Comparison of ENCODE assay signal across 11 cellular contexts in the genomic region with DNA sequence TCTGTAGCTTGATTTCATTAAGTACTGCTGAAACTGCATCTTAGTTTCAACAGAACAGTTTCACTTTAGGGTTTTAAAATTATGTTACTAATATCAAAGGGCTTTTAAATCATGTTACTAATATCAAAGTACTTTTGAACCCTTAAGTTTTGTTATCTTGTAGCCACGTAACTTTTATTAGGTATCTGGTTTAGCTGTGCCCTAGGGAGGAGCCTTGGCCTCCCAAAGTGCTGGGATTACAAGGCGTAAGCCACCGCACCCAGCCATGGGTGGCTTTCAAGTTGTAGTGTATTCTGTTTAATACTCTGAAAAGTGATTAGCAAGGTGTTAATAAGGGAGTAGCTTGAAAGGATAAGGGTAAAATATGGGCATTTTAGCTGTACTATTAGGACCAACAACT. TPM values are rescaled to one million over a fixed set of nuclear protein-coding genes. Genes with fewer than 3 reads are reported as not detected.
A peak's percentile ranks its signal among the peaks of the same experiment; 100 is the strongest.
DNase-seq lines count a peak whose midpoint lies in the region; ATAC-seq, FAIRE-seq and TF ChIP-seq lines count a peak whose summit lies in the region.
"Had no signal": no experiment of that assay in that cellular context is flagged by ENCODE, and none has a peak within 500 bp of the region (broad histone marks: within the 10 kb centered on the region; RNA-seq: fewer than 3 reads in every experiment).

No MANE protein-coding gene starts in this region.

- peaks cover 26% of the 10 kb centered on the region for H3K79me2 ChIP-seq in SU-DHL-6 (ENCODE audit: insufficient read depth, low read length)

- H3K27ac ChIP-seq in SU-DHL-6 (ENCODE audit: low read depth, low read length) (no peak overlapping the region), esophagus squamous epithelium (peak overlapping the region; percentile 1 to 99 (median 65))

- no peaks in the 10 kb centered on the region for H3K27me3 ChIP-seq in SU-DHL-6 (ENCODE audit: low read length)
- no peaks in the 10 kb centered on the region for H3K27me3 ChIP-seq in esophagus squamous epithelium

- ATAC-seq in HG03196 (IDR thresholded peaks at IDR 0.05; ENCODE audit: unreplicated experiment): no peak
- ATAC-seq: left cardiac atrium had no signal

- peak overlapping the region; percentile 100 for H3K4me3 Mint-ChIP-seq in progenitor cell of endocrine pancreas (ENCODE audit: low read depth)

- DNase-seq in esophagus squamous epithelium (lab: John Stamatoyannopoulos, UW) (no peak), progenitor cell of endocrine pancreas (ENCODE audit: low spot score, unreplicated experiment) (no peak), frontal cortex (ENCODE audit: low spot score in 2 of 2) (no peak), NCI-H1092 treated with DMSO at 0.1 percent for 48 hours (lab: John Stamatoyannopoulos, UW) (no peak), mesenteric fat pad (ENCODE audit: low spot score) (no peak)
- DNase-seq: left cardiac atrium, NCI-H524 had no signal

- no peaks in the 10 kb centered on the region for H3K9me3 Mint-ChIP-seq in progenitor cell of endocrine pancreas (ENCODE audit: low read depth)

- no peak overlapping the region for H3K27ac Mint-ChIP-seq in progenitor cell of endocrine pancreas

- no peaks in the 10 kb centered on the region; the same call in 1 of the 2 replicates for H4K20me1 ChIP-seq in SU-DHL-6 (ENCODE audit: low read depth, low read length)

- H3K4me1 ChIP-seq in esophagus squamous epithelium: peaks cover 10 to 44% (median 19%) of the 10 kb centered on the region in 3 donors

- no peak overlapping the region for H2AFZ ChIP-seq in SU-DHL-6 (ENCODE audit: low read depth, low read length, severe bottlenecking)

- peaks cover 18% of the 10 kb centered on the region for H3K36me3 Mint-ChIP-seq in progenitor cell of endocrine pancreas (ENCODE audit: insufficient read depth)

- intact Hi-C loops in esophagus squamous epithelium (cut with DNase I): no loop called here

- H3K9me3 ChIP-seq in SU-DHL-6 (ENCODE audit: insufficient read depth, low read length): no peaks in the 10 kb centered on the region
- H3K9me3 ChIP-seq in esophagus squamous epithelium: no peaks in the 10 kb centered on the region

- H3K4me2 ChIP-seq in SU-DHL-6 (ENCODE audit: low read depth, low read length, poor library complexity, severe bottlenecking): peak overlapping the region; percentile 88

- H3K27me3 Mint-ChIP-seq in progenitor cell of endocrine pancreas: no peaks in the 10 kb centered on the region

- H3K4me3 ChIP-seq in GM08714 (ENCODE audit: low read length): peak overlapping the region; percentile 37; the same call in 1 of the 2 replicates
- H3K4me3 ChIP-seq in SU-DHL-6 (ENCODE audit: insufficient read depth, low read length, poor library complexity, severe bottlenecking): peak overlapping the region; percentile 99
- H3K4me3 ChIP-seq in esophagus squamous epithelium: peak overlapping the region in 3 of 4 donors; percentile 66 to 97 (median 79)

- WGBS in esophagus squamous epithelium, 2 donors: 47 to 48% methylated on average over 3 of the region's 3 CpGs

- FAIRE-seq in frontal cortex (lab: Jason Lieb, UNC): no peak
- FAIRE-seq: GM18507 had no signal

- H3F3A ChIP-seq in SU-DHL-6 (ENCODE audit: insufficient read depth): 0 out of 2 replicates have a peak, but pooled peaks cover 7% of the 10 kb centered on the region

- TF ChIP-seq CTCF in SU-DHL-6 (IDR thresholded peaks at IDR 0.05; ENCODE audit: insufficient read depth, low read length, poor library complexity, severe bottlenecking) (no peak), esophagus squamous epithelium (IDR thresholded peaks at IDR 0.05) (no peak), progenitor cell of endocrine pancreas (IDR thresholded peaks at IDR 0.05; ENCODE audit: unreplicated experiment) (no peak)

- H3K4me1 Mint-ChIP-seq in progenitor cell of endocrine pancreas (ENCODE audit: low read depth): peaks cover 25% of the 10 kb centered on the region

- H3K9ac ChIP-seq in SU-DHL-6 (ENCODE audit: low read length): peak overlapping the region; percentile 93; the same call in 1 of the 2 replicates

- no peak for TF ChIP-seq POLR2A in esophagus squamous epithelium (IDR thresholded peaks at IDR 0.05)

- H3K36me3 ChIP-seq in SU-DHL-6 (ENCODE audit: low read length) (peaks cover 16% of the 10 kb centered on the region), esophagus squamous epithelium (peaks cover 3 to 42% (median 23%) of the 10 kb centered on the region in 3 donors)

- H3K9me2 ChIP-seq in SU-DHL-6 (replicated peaks; ENCODE audit: insufficient read depth, low read length): no peaks in the 10 kb centered on the region

RNA-seq across cellular contexts. Expression of gene KDM4A, which starts 2.0 kb away (rescaled TPM):
- total RNA-seq in esophagus squamous epithelium (10 to 100 TPM; 19.6 to 27.1 (median 22.4) TPM), progenitor cell of endocrine pancreas (110 TPM in 2 replicates), frontal cortex (53.4 TPM), mesenteric fat pad (32.9 TPM)

RNA-seq across cellular contexts. Expression of gene ST3GAL3, which starts 55.4 kb away (rescaled TPM):
- total RNA-seq in esophagus squamous epithelium (10 to 100 TPM in 1 of 4 donors, 1 to 10 TPM in 3; 2.8 to 10.7 (median 7.1) TPM), progenitor cell of endocrine pancreas (14.6 and 14.9 TPM in 2 replicates), frontal cortex (34.2 TPM), mesenteric fat pad (38.5 TPM)

Comparison
In these comparisons a context has a peak if more than half of its experiments do, and no peak if none do; other contexts are left out.
1. H3K4me3 ChIP-seq: peak in every context shown above with its lines; median percentile 99 in SU-DHL-6; 79 in esophagus squamous epithelium; 37 in GM08714.